Comparison of ENCODE assay signal across 1 cellular context in genomic region chr21:20802201-20802600, GRCh38.
TF ChIP-seq lines count a peak whose summit lies in the region.

No MANE protein-coding gene starts in this region.

TF ChIP-seq in H1, 55 proteins besides CTCF, POLR2A, EP300 and RAD21:
- TF ChIP-seq SAP30 (IDR thresholded peaks at IDR 0.05; ENCODE audit: insufficient read depth, insufficient replicate concordance, low read length) (no peak), CBX5 (IDR thresholded peaks at IDR 0.05; ENCODE audit: low read depth, low read length) (no peak), POU5F1 (IDR thresholded peaks at IDR 0.05; ENCODE audit: low read depth, low read length) (no peak), CREB1 (IDR thresholded peaks at IDR 0.05) (no peak), EZH2 (IDR thresholded peaks at IDR 0.05; ENCODE audit: low read depth, low read length, severe bottlenecking) (no peak), SUZ12 (IDR thresholded peaks at IDR 0.05; ENCODE audit: low read length) (no peak), SP4 (IDR thresholded peaks at IDR 0.05; ENCODE audit: low read length) (no peak), USF2 (IDR thresholded peaks at IDR 0.05; ENCODE audit: low read length) (no peak), SP1 (IDR thresholded peaks at IDR 0.05; ENCODE audit: low read depth, low read length) (no peak)
